ENCODE assay signal across 1 cellular context in genomic region chr3:176302271-176302670, GRCh38.
TF ChIP-seq lines count a peak whose summit lies in the region.

No MANE protein-coding gene starts in this region.

TF ChIP-seq in K562, 482 proteins besides CTCF, POLR2A, EP300 and RAD21 (continued from another document):
- TF ChIP-seq USF2 (CRISPR knock-in tag; IDR thresholded peaks at IDR 0.05), result no peak
- TF ChIP-seq FOXO4 (CRISPR knock-in tag; IDR thresholded peaks at IDR 0.05), result no peak
- no peak for TF ChIP-seq E2F3 (CRISPR knock-in tag; IDR thresholded peaks at IDR 0.05)
- peak; percentile 37 for TF ChIP-seq FOSL1 (tag; conservative IDR thresholded peaks at IDR 0.05)
- TF ChIP-seq TCF15 (CRISPR knock-in tag; IDR thresholded peaks at IDR 0.05), result no peak
- TF ChIP-seq CTCFL (IDR thresholded peaks at IDR 0.05; ENCODE audit: borderline replicate concordance, insufficient read depth, low read depth, low read length, poor library complexity, severe bottlenecking), result no peak
- TF ChIP-seq CEBPG (CRISPR knock-in tag; IDR thresholded peaks at IDR 0.05), result no peak
- peak; percentile 13 to 51; a peak in 1 of 4 replicates for TF ChIP-seq CEBPG (tag; conservative IDR thresholded peaks at IDR 0.05 in 1 of 2, IDR thresholded peaks at IDR 0.05 in 1 of 2)
- no peak for TF ChIP-seq GATAD2A (IDR thresholded peaks at IDR 0.05)
